25 cellular contexts compared by ENCODE assay signal in the genomic region with DNA sequence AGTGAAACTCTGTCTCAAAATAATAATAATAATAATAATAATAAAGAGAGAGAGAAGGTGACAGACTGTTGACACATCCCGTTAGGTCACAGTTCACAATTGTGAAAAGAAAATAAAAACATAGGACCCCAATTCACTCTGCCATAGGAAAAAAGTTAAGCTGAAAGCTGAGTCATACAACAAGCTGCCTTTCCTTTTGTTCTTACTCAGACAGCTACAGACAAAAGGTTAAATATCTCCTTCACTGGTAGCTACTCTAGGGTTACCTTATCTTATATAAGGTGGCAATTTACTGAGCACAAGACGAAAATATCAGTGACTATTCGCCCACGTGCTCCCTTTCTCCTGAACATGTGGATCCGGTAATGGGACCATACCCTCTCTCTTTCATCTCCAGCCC. TPM values are rescaled to one million over a fixed set of nuclear protein-coding genes. Genes with fewer than 3 reads are reported as not detected.
DNase-seq lines count a peak whose midpoint lies in the region; ATAC-seq and TF ChIP-seq lines count a peak whose summit lies in the region.
"Had no signal": no experiment of that assay in that cellular context is flagged by ENCODE, and none has a peak within 500 bp of the region (broad histone marks: within the 10 kb centered on the region; RNA-seq: fewer than 3 reads in every experiment).

No MANE protein-coding gene starts in this region.

- H3K36me3 ChIP-seq in BE2C = no peaks in the 10 kb centered on the region

- H3K4me3 ChIP-seq in BE2C (ENCODE audit: low read depth, low read length) = no peak overlapping the region
- H3K4me3 ChIP-seq: A549, GM23248 had no signal

- DNase-seq in activated T-cell treated with anti-CD3 and anti-CD28 coated beads, Interleukin-2, amount 50 U/mL, for 24 hours = no peak
- DNase-seq in activated T-cell treated with anti-CD3 and anti-CD28 coated beads, Interleukin-2, amount 50 U/mL, for 4 hours = no peak
- DNase-seq in islet precursor cell = peak; percentile 4
- no peak for DNase-seq in stimulated activated naive B cell treated with anti-CD40 and anti-IgM and Interleukin-4, amounts not matched to agents 10 μg/mL and 1 μg/mL and 100 μg/mL, for 72 hours
- DNase-seq in foreskin melanocyte = no peak
- DNase-seq in BE2C = no peak
- DNase-seq: 8988T; ACHN; AML-193; C1 segment of cervical spinal cord; Calu3; CD4-positive, alpha-beta memory T cell; COR-L47; DMS53; DMS79 treated with DMSO at 0.1 percent for 48 hours; GF-D8; GM23248; H7; HCEC 1CT had no signal

- TF ChIP-seq CTCF in BE2C (IDR thresholded peaks at IDR 0.05; ENCODE audit: low read depth, low read length) = no peak

- no peaks in the 10 kb centered on the region for H3K27me3 ChIP-seq in BE2C

- no peaks in the 10 kb centered on the region for H3K4me1 ChIP-seq in BE2C

- no peaks in the 10 kb centered on the region for H3K4me1 Mint-ChIP-seq in activated T-cell treated with anti-CD3 and anti-CD28 coated beads, Interleukin-2, amount 50 U/mL, for 24 hours (ENCODE audit: low read depth)
- no peaks in the 10 kb centered on the region for H3K4me1 Mint-ChIP-seq in activated T-cell treated with anti-CD3 and anti-CD28 coated beads, Interleukin-2, amount 50 U/mL, for 4 hours (ENCODE audit: low read depth)
- no peaks in the 10 kb centered on the region for H3K4me1 Mint-ChIP-seq in activated T-helper 17 cell treated with anti-CD3 and anti-CD28 coated beads, Interleukin-2, amount 50 U/mL, for 72 hours
- no peaks in the 10 kb centered on the region for H3K4me1 Mint-ChIP-seq in stimulated activated naive B cell treated with anti-CD40 and anti-IgM and Interleukin-4, amounts not matched to agents 10 μg/mL and 1 μg/mL and 100 μg/mL, for 72 hours

- H3K4me3 Mint-ChIP-seq in activated T-cell treated with anti-CD3 and anti-CD28 coated beads, Interleukin-2, amount 50 U/mL, for 24 hours = no peak overlapping the region
- no peak overlapping the region for H3K4me3 Mint-ChIP-seq in activated T-cell treated with anti-CD3 and anti-CD28 coated beads, Interleukin-2, amount 50 U/mL, for 4 hours
- H3K4me3 Mint-ChIP-seq in activated T-helper 17 cell treated with anti-CD3 and anti-CD28 coated beads, Interleukin-2, amount 50 U/mL, for 72 hours = no peak overlapping the region
- no peak overlapping the region for H3K4me3 Mint-ChIP-seq in stimulated activated naive B cell treated with anti-CD40 and anti-IgM and Interleukin-4, amounts not matched to agents 10 μg/mL and 1 μg/mL and 100 μg/mL, for 72 hours
- H3K4me3 Mint-ChIP-seq: CD4-positive, alpha-beta memory T cell had no signal

- peak overlapping the region; percentile 7 for H3K27ac Mint-ChIP-seq in activated T-cell treated with anti-CD3 and anti-CD28 coated beads, Interleukin-2, amount 50 U/mL, for 24 hours
- H3K27ac Mint-ChIP-seq in activated T-helper 17 cell treated with anti-CD3 and anti-CD28 coated beads, Interleukin-2, amount 50 U/mL, for 72 hours = no peak overlapping the region
- no peak overlapping the region for H3K27ac Mint-ChIP-seq in stimulated activated naive B cell treated with anti-CD40 and anti-IgM and Interleukin-4, amounts not matched to agents 10 μg/mL and 1 μg/mL and 100 μg/mL, for 72 hours
- H3K27ac Mint-ChIP-seq: CD4-positive, alpha-beta memory T cell had no signal

- no peak for ATAC-seq in activated T-cell treated with anti-CD3 and anti-CD28 coated beads, Interleukin-2, amount 50 U/mL, for 4 hours
- ATAC-seq in activated T-helper 17 cell treated with anti-CD3 and anti-CD28 coated beads, Interleukin-2, amount 50 U/mL, for 72 hours (replicated peaks) = peak; percentile 46
- peak; percentile 38 to 42 for ATAC-seq in stimulated activated naive B cell treated with anti-CD40 and anti-IgM and Interleukin-4, amounts not matched to agents 10 μg/mL and 1 μg/mL and 100 μg/mL, for 72 hours (replicated peaks)
- ATAC-seq: A549 had no signal

- no peaks in the 10 kb centered on the region for H3K9me3 ChIP-seq in BE2C

- H3K27me3 Mint-ChIP-seq in activated T-cell treated with anti-CD3 and anti-CD28 coated beads, Interleukin-2, amount 50 U/mL, for 24 hours = no peaks in the 10 kb centered on the region
- H3K27me3 Mint-ChIP-seq in activated T-cell treated with anti-CD3 and anti-CD28 coated beads, Interleukin-2, amount 50 U/mL, for 4 hours (ENCODE audit: low read depth) = peaks cover 10% of the 10 kb centered on the region
- peaks cover 11% of the 10 kb centered on the region for H3K27me3 Mint-ChIP-seq in activated T-helper 17 cell treated with anti-CD3 and anti-CD28 coated beads, Interleukin-2, amount 50 U/mL, for 72 hours
- H3K27me3 Mint-ChIP-seq in stimulated activated naive B cell treated with anti-CD40 and anti-IgM and Interleukin-4, amounts not matched to agents 10 μg/mL and 1 μg/mL and 100 μg/mL, for 72 hours = peaks cover 6 to 18% of the 10 kb centered on the region in 2 donors

- peaks cover 30% of the 10 kb centered on the region for H3K9me3 Mint-ChIP-seq in activated T-cell treated with anti-CD3 and anti-CD28 coated beads, Interleukin-2, amount 50 U/mL, for 24 hours
- peaks cover 36% of the 10 kb centered on the region for H3K9me3 Mint-ChIP-seq in activated T-cell treated with anti-CD3 and anti-CD28 coated beads, Interleukin-2, amount 50 U/mL, for 4 hours
- H3K9me3 Mint-ChIP-seq in activated T-helper 17 cell treated with anti-CD3 and anti-CD28 coated beads, Interleukin-2, amount 50 U/mL, for 72 hours = peaks cover 23% of the 10 kb centered on the region
- H3K9me3 Mint-ChIP-seq in stimulated activated naive B cell treated with anti-CD40 and anti-IgM and Interleukin-4, amounts not matched to agents 10 μg/mL and 1 μg/mL and 100 μg/mL, for 72 hours = peaks cover 19 to 23% of the 10 kb centered on the region in 2 donors

- no peaks in the 10 kb centered on the region for H3K36me3 Mint-ChIP-seq in activated T-cell treated with anti-CD3 and anti-CD28 coated beads, Interleukin-2, amount 50 U/mL, for 24 hours (ENCODE audit: low read depth)
- peaks cover 5% of the 10 kb centered on the region for H3K36me3 Mint-ChIP-seq in activated T-cell treated with anti-CD3 and anti-CD28 coated beads, Interleukin-2, amount 50 U/mL, for 4 hours (ENCODE audit: insufficient read depth)
- H3K36me3 Mint-ChIP-seq in activated T-helper 17 cell treated with anti-CD3 and anti-CD28 coated beads, Interleukin-2, amount 50 U/mL, for 72 hours (ENCODE audit: low read depth) = no peaks in the 10 kb centered on the region
- peaks cover 0 to 3% of the 10 kb centered on the region in 2 donors for H3K36me3 Mint-ChIP-seq in stimulated activated naive B cell treated with anti-CD40 and anti-IgM and Interleukin-4, amounts not matched to agents 10 μg/mL and 1 μg/mL and 100 μg/mL, for 72 hours

RNA-seq across cellular contexts. Expression of gene TUBAL3, which starts 17.5 kb away (rescaled TPM):
- not detected for total RNA-seq in activated T-cell treated with anti-CD3 and anti-CD28 coated beads, Interleukin-2, amount 50 U/mL, for 4 hours
- not detected for total RNA-seq in activated T-helper 17 cell treated with anti-CD3 and anti-CD28 coated beads, Interleukin-2, amount 50 U/mL, for 72 hours
- polyA plus RNA-seq in BE2C (2012; ENCODE audit: insufficient read depth, insufficient read length, low read depth) = not detected
- total RNA-seq: Calu3; CD4-positive, alpha-beta memory T cell; G401; GM23248; H1; H7 had no signal
- polyA plus RNA-seq: BJ; CD4-positive, alpha-beta memory T cell; GM23248 had no signal

RNA-seq across cellular contexts. Expression of gene UCN3, which starts 22.4 kb away (rescaled TPM):
- total RNA-seq in activated T-cell treated with anti-CD3 and anti-CD28 coated beads, Interleukin-2, amount 50 U/mL, for 4 hours = not detected
- total RNA-seq in activated T-helper 17 cell treated with anti-CD3 and anti-CD28 coated beads, Interleukin-2, amount 50 U/mL, for 72 hours = not detected
- polyA plus RNA-seq in BE2C (2012; ENCODE audit: insufficient read depth, insufficient read length, low read depth) = not detected
- total RNA-seq: Calu3; CD4-positive, alpha-beta memory T cell; Daoy; G401; GM23248; H1; H7 had no signal
- polyA plus RNA-seq: A549; BJ; CD4-positive, alpha-beta memory T cell; GM23248; H1 had no signal

RNA-seq across cellular contexts. Expression of gene NET1, which starts 25.2 kb away (rescaled TPM):
- total RNA-seq in activated T-cell treated with anti-CD3 and anti-CD28 coated beads, Interleukin-2, amount 50 U/mL, for 4 hours = 10 to 100 TPM; 12.7 to 35.4 (median 17.6) TPM
- 10 to 100 TPM; 17.0 to 39.6 TPM for total RNA-seq in activated T-helper 17 cell treated with anti-CD3 and anti-CD28 coated beads, Interleukin-2, amount 50 U/mL, for 72 hours
- polyA plus RNA-seq in BE2C (2012; ENCODE audit: insufficient read depth, insufficient read length, low read depth) = 16.6 TPM

Comparison
In these comparisons a context has a peak if more than half of its experiments do, and no peak if none do; other contexts are left out.
1. ATAC-seq: peak in activated T-helper 17 cell treated with anti-CD3 and anti-CD28 coated beads, Interleukin-2, amount 50 U/mL, for 72 hours (single experiment) and stimulated activated naive B cell treated with anti-CD40 and anti-IgM and Interleukin-4, amounts not matched to agents 10 μg/mL and 1 μg/mL and 100 μg/mL, for 72 hours (2 of 2); none in activated T-cell treated with anti-CD3 and anti-CD28 coated beads, Interleukin-2, amount 50 U/mL, for 4 hours (0 of 2).